Comparison of ENCODE assay signal across 13 cellular contexts in the genomic region with DNA sequence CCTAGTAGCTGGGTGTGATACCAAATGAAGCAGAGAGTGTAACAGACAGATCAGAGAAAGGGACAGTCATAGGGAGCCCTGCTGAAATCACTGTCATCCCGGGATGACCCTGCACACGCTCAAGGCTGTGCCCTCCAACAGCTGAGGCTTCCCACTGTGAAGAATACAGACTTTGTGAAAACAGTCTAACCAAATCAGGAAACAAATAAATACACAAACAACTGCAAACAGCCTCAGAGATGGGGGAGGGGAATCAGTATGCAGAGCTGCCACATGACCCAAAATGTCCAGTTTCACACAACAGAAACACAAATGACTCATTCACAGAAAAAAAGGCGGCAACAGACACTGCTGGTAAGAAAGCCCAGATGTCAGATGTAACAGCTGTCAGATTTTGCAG.
A peak's percentile ranks its signal among the peaks of the same experiment; 100 is the strongest.
DNase-seq lines count a peak whose midpoint lies in the region; ATAC-seq and TF ChIP-seq lines count a peak whose summit lies in the region.
"Had no signal": no experiment of that assay in that cellular context is flagged by ENCODE, and none has a peak within 500 bp of the region (broad histone marks: within the 10 kb centered on the region; RNA-seq: fewer than 3 reads in every experiment).

No MANE protein-coding gene starts in this region.

- in situ Hi-C loops in astrocyte of the spinal cord (cut with HindIII; ENCODE audit: low sequenced_read_pairs) (no loop called here), gastrocnemius medialis (cut with MboI; ENCODE audit: low sequenced_read_pairs in 4 of 4) (no loop called here)

- DNase-seq in EH (ENCODE audit: low read depth), result peak; percentile 72
- peak; percentile 12 for DNase-seq in astrocyte of the spinal cord (ENCODE audit: low read depth, low spot score)
- DNase-seq in left ventricle myocardium superior, result no peak
- DNase-seq in gastrocnemius medialis, result peak in 1 of 2 donors; percentile 11
- no peak for DNase-seq in GM20000 (ENCODE audit: low spot score)
- no peak for DNase-seq in cerebellar nuclear complex (lab: John Stamatoyannopoulos, UW)
- DNase-seq: activated CD4-positive, CD25-positive, alpha-beta regulatory T cell; activated gamma-delta T cell; NCI-H146 had no signal

- no peaks in the 10 kb centered on the region for H3K4me1 ChIP-seq in gastrocnemius medialis
- H3K4me1 ChIP-seq: prostate gland had no signal

- H3K27me3 ChIP-seq in gastrocnemius medialis, result peaks cover 0 to 4% (median 0%) of the 10 kb centered on the region in 3 donors

- ATAC-seq in left ventricle myocardium superior (peak; percentile 80), gastrocnemius medialis (peak; percentile 69 to 74), GM18909 (IDR thresholded peaks at IDR 0.05; ENCODE audit: poor library complexity, unreplicated experiment) (no peak), GM21528 (IDR thresholded peaks at IDR 0.05; ENCODE audit: low FRiP score, unreplicated experiment) (no peak)
- ATAC-seq: Panc1 had no signal

- intact Hi-C loops in left ventricle myocardium superior (cut with micrococcal nuclease) (loop anchor here (10.0 kb wide), 1 partner anchor 111 kb away; no protein-coding TSS in a partner anchor), gastrocnemius medialis (cut with DNase I; ENCODE audit: low total_unique reads) (no loop called here)

- no peak overlapping the region for H3K4me3 ChIP-seq in astrocyte of the spinal cord (ENCODE audit: low read depth, low read length)
- H3K4me3 ChIP-seq in gastrocnemius medialis, result no peak overlapping the region
- H3K4me3 ChIP-seq: prostate gland had no signal

- TF ChIP-seq POLR2A in gastrocnemius medialis (IDR thresholded peaks at IDR 0.05), result no peak

- TF ChIP-seq CTCF in astrocyte of the spinal cord (IDR thresholded peaks at IDR 0.05; ENCODE audit: low read depth, low read length), result no peak
- no peak for TF ChIP-seq CTCF in gastrocnemius medialis (IDR thresholded peaks at IDR 0.05 in 4 of 5, conservative IDR thresholded peaks at IDR 0.05 in 1 of 5)
- no peak for TF ChIP-seq CTCF in GM20000 (IDR thresholded peaks at IDR 0.05; ENCODE audit: extremely low read depth, missing control alignments)

- H3K36me3 ChIP-seq in gastrocnemius medialis, result no peaks in the 10 kb centered on the region
- H3K36me3 ChIP-seq: prostate gland had no signal

- no peaks in the 10 kb centered on the region for H3K9me3 ChIP-seq in gastrocnemius medialis
- H3K9me3 ChIP-seq: prostate gland had no signal

- H3K27ac ChIP-seq in gastrocnemius medialis, result peak overlapping the region in 2 of 4 donors; percentile 7 to 16
- H3K27ac ChIP-seq: prostate gland had no signal

Comparison
In these comparisons a context has a peak if more than half of its experiments do, and no peak if none do; other contexts are left out.
1. DNase-seq: peak in EH (single experiment) and astrocyte of the spinal cord (single experiment); none in left ventricle myocardium superior (single experiment), GM20000 (single experiment) and cerebellar nuclear complex (0 of 2).
2. ATAC-seq: peak in left ventricle myocardium superior (single experiment) and gastrocnemius medialis (2 of 2); none in GM18909 (single experiment) and GM21528 (single experiment).